Comparison of ENCODE assay signal across 1 cellular context in the genomic region with DNA sequence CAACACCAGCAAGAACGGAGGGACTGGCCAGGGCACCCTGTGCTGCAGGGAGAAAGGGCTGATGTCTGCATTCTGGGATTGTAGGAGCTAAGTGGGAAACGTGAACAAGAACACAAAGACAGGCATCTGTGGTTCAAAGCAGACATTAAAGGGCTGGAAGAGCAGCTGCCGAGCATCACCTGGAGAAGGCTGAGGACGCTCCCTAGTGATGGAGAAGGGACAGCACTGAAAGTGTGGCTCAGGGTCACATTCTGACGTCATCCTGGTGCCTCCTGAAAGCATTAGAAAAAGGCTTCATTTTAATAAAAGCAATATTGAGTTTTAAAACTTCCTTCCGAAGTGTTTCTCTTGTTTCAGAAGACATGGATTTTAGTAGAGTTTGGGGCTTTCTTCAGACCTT.
TF ChIP-seq lines count a peak whose summit lies in the region.

No MANE protein-coding gene starts in this region.

TF ChIP-seq in WTC11, 78 proteins besides CTCF, POLR2A, EP300 and RAD21 (continued from another document):
- TF ChIP-seq, protein P1, sequence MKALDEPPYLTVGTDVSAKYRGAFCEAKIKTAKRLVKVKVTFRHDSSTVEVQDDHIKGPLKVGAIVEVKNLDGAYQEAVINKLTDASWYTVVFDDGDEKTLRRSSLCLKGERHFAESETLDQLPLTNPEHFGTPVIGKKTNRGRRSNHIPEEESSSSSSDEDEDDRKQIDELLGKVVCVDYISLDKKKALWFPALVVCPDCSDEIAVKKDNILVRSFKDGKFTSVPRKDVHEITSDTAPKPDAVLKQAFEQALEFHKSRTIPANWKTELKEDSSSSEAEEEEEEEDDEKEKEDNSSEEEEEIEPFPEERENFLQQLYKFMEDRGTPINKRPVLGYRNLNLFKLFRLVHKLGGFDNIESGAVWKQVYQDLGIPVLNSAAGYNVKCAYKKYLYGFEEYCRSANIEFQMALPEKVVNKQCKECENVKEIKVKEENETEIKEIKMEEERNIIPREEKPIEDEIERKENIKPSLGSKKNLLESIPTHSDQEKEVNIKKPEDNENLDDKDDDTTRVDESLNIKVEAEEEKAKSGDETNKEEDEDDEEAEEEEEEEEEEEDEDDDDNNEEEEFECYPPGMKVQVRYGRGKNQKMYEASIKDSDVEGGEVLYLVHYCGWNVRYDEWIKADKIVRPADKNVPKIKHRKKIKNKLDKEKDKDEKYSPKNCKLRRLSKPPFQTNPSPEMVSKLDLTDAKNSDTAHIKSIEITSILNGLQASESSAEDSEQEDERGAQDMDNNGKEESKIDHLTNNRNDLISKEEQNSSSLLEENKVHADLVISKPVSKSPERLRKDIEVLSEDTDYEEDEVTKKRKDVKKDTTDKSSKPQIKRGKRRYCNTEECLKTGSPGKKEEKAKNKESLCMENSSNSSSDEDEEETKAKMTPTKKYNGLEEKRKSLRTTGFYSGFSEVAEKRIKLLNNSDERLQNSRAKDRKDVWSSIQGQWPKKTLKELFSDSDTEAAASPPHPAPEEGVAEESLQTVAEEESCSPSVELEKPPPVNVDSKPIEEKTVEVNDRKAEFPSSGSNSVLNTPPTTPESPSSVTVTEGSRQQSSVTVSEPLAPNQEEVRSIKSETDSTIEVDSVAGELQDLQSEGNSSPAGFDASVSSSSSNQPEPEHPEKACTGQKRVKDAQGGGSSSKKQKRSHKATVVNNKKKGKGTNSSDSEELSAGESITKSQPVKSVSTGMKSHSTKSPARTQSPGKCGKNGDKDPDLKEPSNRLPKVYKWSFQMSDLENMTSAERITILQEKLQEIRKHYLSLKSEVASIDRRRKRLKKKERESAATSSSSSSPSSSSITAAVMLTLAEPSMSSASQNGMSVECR (CRISPR knock-in tag; IDR thresholded peaks at IDR 0.05; ENCODE audit: borderline replicate concordance): no peak
- TF ChIP-seq, protein P2, sequence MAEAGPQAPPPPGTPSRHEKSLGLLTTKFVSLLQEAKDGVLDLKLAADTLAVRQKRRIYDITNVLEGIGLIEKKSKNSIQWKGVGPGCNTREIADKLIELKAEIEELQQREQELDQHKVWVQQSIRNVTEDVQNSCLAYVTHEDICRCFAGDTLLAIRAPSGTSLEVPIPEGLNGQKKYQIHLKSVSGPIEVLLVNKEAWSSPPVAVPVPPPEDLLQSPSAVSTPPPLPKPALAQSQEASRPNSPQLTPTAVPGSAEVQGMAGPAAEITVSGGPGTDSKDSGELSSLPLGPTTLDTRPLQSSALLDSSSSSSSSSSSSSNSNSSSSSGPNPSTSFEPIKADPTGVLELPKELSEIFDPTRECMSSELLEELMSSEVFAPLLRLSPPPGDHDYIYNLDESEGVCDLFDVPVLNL (CRISPR knock-in tag; IDR thresholded peaks at IDR 0.05; ENCODE audit: borderline replicate concordance, low read depth): no peak
- TF ChIP-seq CREB1 (CRISPR knock-in tag; IDR thresholded peaks at IDR 0.05): no peak
- no peak for TF ChIP-seq ZNF263 (CRISPR knock-in tag; IDR thresholded peaks at IDR 0.05; ENCODE audit: low read depth)
- TF ChIP-seq, protein P3, sequence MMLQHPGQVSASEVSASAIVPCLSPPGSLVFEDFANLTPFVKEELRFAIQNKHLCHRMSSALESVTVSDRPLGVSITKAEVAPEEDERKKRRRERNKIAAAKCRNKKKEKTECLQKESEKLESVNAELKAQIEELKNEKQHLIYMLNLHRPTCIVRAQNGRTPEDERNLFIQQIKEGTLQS (CRISPR knock-in tag; conservative IDR thresholded peaks at IDR 0.05): no peak
- no peak for TF ChIP-seq ELF4 (CRISPR knock-in tag; IDR thresholded peaks at IDR 0.05; ENCODE audit: low read depth)
- TF ChIP-seq CREM (CRISPR knock-in tag; IDR thresholded peaks at IDR 0.05): no peak
- no peak for TF ChIP-seq NR1H2 (CRISPR knock-in tag; IDR thresholded peaks at IDR 0.05)
- no peak for TF ChIP-seq FOXP1 (CRISPR knock-in tag; IDR thresholded peaks at IDR 0.05; ENCODE audit: borderline replicate concordance)
- TF ChIP-seq, protein P4, sequence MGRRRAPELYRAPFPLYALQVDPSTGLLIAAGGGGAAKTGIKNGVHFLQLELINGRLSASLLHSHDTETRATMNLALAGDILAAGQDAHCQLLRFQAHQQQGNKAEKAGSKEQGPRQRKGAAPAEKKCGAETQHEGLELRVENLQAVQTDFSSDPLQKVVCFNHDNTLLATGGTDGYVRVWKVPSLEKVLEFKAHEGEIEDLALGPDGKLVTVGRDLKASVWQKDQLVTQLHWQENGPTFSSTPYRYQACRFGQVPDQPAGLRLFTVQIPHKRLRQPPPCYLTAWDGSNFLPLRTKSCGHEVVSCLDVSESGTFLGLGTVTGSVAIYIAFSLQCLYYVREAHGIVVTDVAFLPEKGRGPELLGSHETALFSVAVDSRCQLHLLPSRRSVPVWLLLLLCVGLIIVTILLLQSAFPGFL (CRISPR knock-in tag; IDR thresholded peaks at IDR 0.05; ENCODE audit: borderline replicate concordance): no peak
- no peak for TF ChIP-seq SOX15 (CRISPR knock-in tag; IDR thresholded peaks at IDR 0.05)
TF ChIP-seq in WTC11: peak in this region for 0.
